ENCODE assay signal across 1 cellular context in the genomic region with DNA sequence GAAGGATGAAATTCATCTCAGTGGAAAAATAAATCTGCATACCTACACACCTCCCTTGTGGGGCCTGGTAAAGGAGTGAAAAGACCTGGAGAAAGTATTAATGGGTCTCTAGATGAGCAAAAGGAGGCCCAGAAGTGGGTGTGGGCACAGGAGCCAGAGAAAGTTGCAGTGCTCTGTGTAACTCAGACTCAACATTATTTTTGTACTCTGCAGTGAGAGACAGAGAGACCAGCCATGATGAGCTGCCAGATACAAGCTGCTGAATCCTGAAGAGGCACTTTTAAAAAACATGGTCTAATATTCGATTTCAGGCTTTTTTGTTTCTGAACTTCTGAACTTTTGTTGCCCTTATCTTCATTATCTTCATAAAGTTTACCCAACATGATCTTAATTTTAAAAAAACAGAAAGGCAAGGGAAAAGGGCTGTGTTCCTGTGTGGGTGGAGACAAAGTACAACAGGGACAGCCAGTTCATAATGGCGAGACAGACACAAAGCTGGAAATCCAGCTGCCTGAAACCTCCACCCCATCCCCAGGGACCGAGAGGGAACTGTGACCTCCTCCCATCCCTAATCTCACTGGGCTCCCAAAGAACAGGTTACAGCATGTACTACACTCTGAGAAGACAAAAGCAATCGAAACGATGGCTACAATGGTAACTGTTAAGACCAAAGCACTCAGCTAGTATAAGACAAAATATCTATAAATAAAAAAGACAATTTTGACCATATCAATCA.
TF ChIP-seq lines count a peak whose summit lies in the region.

No MANE protein-coding gene starts in this region.

TF ChIP-seq in SK-N-SH, 30 proteins besides CTCF, POLR2A, EP300 and RAD21:
- TF ChIP-seq TEAD4 (IDR thresholded peaks at IDR 0.05; ENCODE audit: borderline replicate concordance, insufficient read depth) (no peak), USF2 (IDR thresholded peaks at IDR 0.05; ENCODE audit: borderline replicate concordance, low read depth, low read length) (no peak), FOXM1 (IDR thresholded peaks at IDR 0.05; ENCODE audit: low read depth) (no peak)
